ENCODE assay signal across 1 cellular context in genomic region chr1:17209446-17209845, GRCh38.
TF ChIP-seq lines count a peak whose summit lies in the region.

No MANE protein-coding gene starts in this region.

TF ChIP-seq in K562, 482 proteins besides CTCF, POLR2A, EP300 and RAD21:
- TF ChIP-seq ZFP36 (IDR thresholded peaks at IDR 0.05; ENCODE audit: low read depth, low read length, partially characterized antibody): peak; percentile 78
- TF ChIP-seq SMARCA5 (IDR thresholded peaks at IDR 0.05): peak; percentile 90; the same call in 1 of the 2 replicates
- TF ChIP-seq KDM1A (IDR thresholded peaks at IDR 0.05): peak in 1 of 2 experiments; percentile 69; a peak in 2 of 4 replicates
- TF ChIP-seq BRD9 (IDR thresholded peaks at IDR 0.05; ENCODE audit: low read depth, partially characterized antibody): peak; percentile 39
- TF ChIP-seq PTRF (tag; IDR thresholded peaks at IDR 0.05): no peak
- TF ChIP-seq BCOR (IDR thresholded peaks at IDR 0.05): peak; percentile 97
- 0 out of 2 replicates have a peak, but pooled peaks have one; percentile 21 for TF ChIP-seq HDAC2 (IDR thresholded peaks at IDR 0.05)
- TF ChIP-seq MXD1 (CRISPR knock-in tag; IDR thresholded peaks at IDR 0.05; ENCODE audit: borderline replicate concordance, poor library complexity, severe bottlenecking): no peak
- TF ChIP-seq ZNF121 (CRISPR knock-in tag; conservative IDR thresholded peaks at IDR 0.05): 0 out of 2 replicates have a peak, but pooled peaks have one; percentile 9
- TF ChIP-seq ESRRA (IDR thresholded peaks at IDR 0.05; ENCODE audit: borderline replicate concordance, low read depth): no peak
